1 cellular context compared by ENCODE assay signal in genomic region chr3:113625724-113626348, GRCh38.
TF ChIP-seq lines count a peak whose summit lies in the region.

No MANE protein-coding gene starts in this region.

TF ChIP-seq in SK-N-SH, 30 proteins besides CTCF, POLR2A, EP300 and RAD21 (continued from another document):
- TF ChIP-seq REST (IDR thresholded peaks at IDR 0.05; ENCODE audit: low read depth, low read length) (no peak), FOXM1 (IDR thresholded peaks at IDR 0.05; ENCODE audit: low read depth) (no peak), USF2 (IDR thresholded peaks at IDR 0.05; ENCODE audit: borderline replicate concordance, low read depth, low read length) (no peak), RXRA (IDR thresholded peaks at IDR 0.05; ENCODE audit: borderline replicate concordance, low read depth) (no peak), EZH2phosphoT487 (IDR thresholded peaks at IDR 0.05; ENCODE audit: borderline replicate concordance, low read depth) (no peak), SMC3 (IDR thresholded peaks at IDR 0.05; ENCODE audit: low read depth, low read length) (no peak)
